Comparison of ENCODE assay signal across 22 cellular contexts in genomic region chr3:141500397-141500796, GRCh38. TPM values are rescaled to one million over a fixed set of nuclear protein-coding genes. Genes with fewer than 3 reads are reported as not detected.
A peak's percentile ranks its signal among the peaks of the same experiment; 100 is the strongest.
DNase-seq lines count a peak whose midpoint lies in the region; ATAC-seq and TF ChIP-seq lines count a peak whose summit lies in the region.
"Had no signal": no experiment of that assay in that cellular context is flagged by ENCODE, and none has a peak within 500 bp of the region (broad histone marks: within the 10 kb centered on the region; RNA-seq: fewer than 3 reads in every experiment).

No MANE protein-coding gene starts in this region.

- intact Hi-C loops in CD8-positive, alpha-beta T cell (cut with DNase I, micrococcal nuclease), result loop anchor here (2.0 to 5.0 kb wide), 3 partner anchors 14 to 188 kb away; no protein-coding TSS in a partner anchor
- intact Hi-C loops in A673 (cut with micrococcal nuclease; ENCODE audit: unreplicated experiment), result no loop called here

- H3K9me3 Mint-ChIP-seq in CD4-positive, CD25-positive, alpha-beta regulatory T cell, result peaks cover 0 to 4% (median 0%) of the 10 kb centered on the region in 7 donors
- peaks cover 4% of the 10 kb centered on the region for H3K9me3 Mint-ChIP-seq in CD8-positive, alpha-beta T cell
- H3K9me3 Mint-ChIP-seq in activated CD8-positive, alpha-beta T cell treated with anti-CD3 and anti-CD28 coated beads, Interleukin-2, amount 10 ng/mL, durations not matched to agents 7 days and 5 days (ENCODE audit: insufficient read depth), result peaks cover 4% of the 10 kb centered on the region
- H3K9me3 Mint-ChIP-seq in naive B cell, result no peaks in the 10 kb centered on the region
- H3K9me3 Mint-ChIP-seq: GM23338, type B pancreatic cell had no signal

- H3K27ac ChIP-seq in CD4-positive, CD25-positive, alpha-beta regulatory T cell (ENCODE audit: insufficient read depth, low read length, poor library complexity, severe bottlenecking), result peak overlapping the region; percentile 94
- peak overlapping the region; percentile 9 for H3K27ac ChIP-seq in CD8-positive, alpha-beta T cell (ENCODE audit: low read depth, low read length)
- no peak overlapping the region for H3K27ac ChIP-seq in A673 (ENCODE audit: low read depth, low read length, poor library complexity, severe bottlenecking)
- H3K27ac ChIP-seq: ascending aorta, epithelial cell of prostate, ovary had no signal

- ATAC-seq in CD4-positive, CD25-positive, alpha-beta regulatory T cell (ENCODE audit: low read depth in 2 of 2), result no peak
- ATAC-seq in CD8-positive, alpha-beta T cell, result no peak
- ATAC-seq in activated CD8-positive, alpha-beta T cell treated with anti-CD3 and anti-CD28 coated beads, Interleukin-2, amount 10 ng/mL, durations not matched to agents 7 days and 5 days, result no peak
- ATAC-seq in naive B cell (ENCODE audit: low read depth in 2 of 2), result no peak
- ATAC-seq: GM23338, left colon had no signal

- peaks cover 12% of the 10 kb centered on the region for H3K36me3 Mint-ChIP-seq in CD4-positive, CD25-positive, alpha-beta regulatory T cell
- H3K36me3 Mint-ChIP-seq in CD8-positive, alpha-beta T cell, result peaks cover 18% of the 10 kb centered on the region
- peaks cover 52% of the 10 kb centered on the region for H3K36me3 Mint-ChIP-seq in activated CD8-positive, alpha-beta T cell treated with anti-CD3 and anti-CD28 coated beads, Interleukin-2, amount 10 ng/mL, durations not matched to agents 7 days and 5 days (ENCODE audit: low read depth)
- peaks cover 0 to 7% of the 10 kb centered on the region in 2 donors for H3K36me3 Mint-ChIP-seq in naive B cell

- no peaks in the 10 kb centered on the region for H3K9me3 ChIP-seq in CD4-positive, CD25-positive, alpha-beta regulatory T cell (ENCODE audit: control insufficient read depth in 2 of 2, low read length in 2 of 2)
- H3K9me3 ChIP-seq in CD8-positive, alpha-beta T cell (ENCODE audit: low read length), result no peaks in the 10 kb centered on the region
- H3K9me3 ChIP-seq in A673 (ENCODE audit: low read depth, low read length, poor library complexity, severe bottlenecking), result no peaks in the 10 kb centered on the region
- H3K9me3 ChIP-seq: ascending aorta, ovary had no signal

- no TSS peak for BruUV-seq in A673 (replicated peaks; lab: Mats Ljungman, UMichigan)

- no peak for TF ChIP-seq CTCF in CD8-positive, alpha-beta T cell (IDR thresholded peaks at IDR 0.05)
- no peak for TF ChIP-seq CTCF in A673 (conservative IDR thresholded peaks at IDR 0.05; ENCODE audit: low read depth, low read length)

- peak overlapping the region; percentile 76 to 84 (median 82) for H3K4me3 Mint-ChIP-seq in CD4-positive, CD25-positive, alpha-beta regulatory T cell
- H3K4me3 Mint-ChIP-seq in CD8-positive, alpha-beta T cell, result peak overlapping the region; percentile 76
- H3K4me3 Mint-ChIP-seq in activated CD8-positive, alpha-beta T cell treated with anti-CD3 and anti-CD28 coated beads, Interleukin-2, amount 10 ng/mL, durations not matched to agents 7 days and 5 days, result peak overlapping the region; percentile 73
- peak overlapping the region in 3 of 8 donors; percentile 69 to 79 (median 72) for H3K4me3 Mint-ChIP-seq in naive B cell
- H3K4me3 Mint-ChIP-seq: GM23338, type B pancreatic cell had no signal

- H3K27me3 Mint-ChIP-seq in CD4-positive, CD25-positive, alpha-beta regulatory T cell, result no peaks in the 10 kb centered on the region
- H3K27me3 Mint-ChIP-seq in CD8-positive, alpha-beta T cell (ENCODE audit: low read depth), result no peaks in the 10 kb centered on the region
- no peaks in the 10 kb centered on the region for H3K27me3 Mint-ChIP-seq in activated CD8-positive, alpha-beta T cell treated with anti-CD3 and anti-CD28 coated beads, Interleukin-2, amount 10 ng/mL, durations not matched to agents 7 days and 5 days (ENCODE audit: low read depth)
- no peaks in the 10 kb centered on the region for H3K27me3 Mint-ChIP-seq in naive B cell
- H3K27me3 Mint-ChIP-seq: type B pancreatic cell had no signal

- peaks cover 82% of the 10 kb centered on the region for H3K4me1 ChIP-seq in CD4-positive, CD25-positive, alpha-beta regulatory T cell (ENCODE audit: control insufficient read depth, insufficient read depth, low read length, poor library complexity, severe bottlenecking)
- peaks cover 83% of the 10 kb centered on the region for H3K4me1 ChIP-seq in CD8-positive, alpha-beta T cell (ENCODE audit: insufficient read depth, low read length)
- peaks cover 5% of the 10 kb centered on the region for H3K4me1 ChIP-seq in A673 (ENCODE audit: insufficient read depth, low read length, poor library complexity, severe bottlenecking)
- H3K4me1 ChIP-seq: ascending aorta had no signal

- H3K27me3 ChIP-seq in CD4-positive, CD25-positive, alpha-beta regulatory T cell (ENCODE audit: control insufficient read depth, insufficient read depth, low read length), result no peaks in the 10 kb centered on the region
- H3K27me3 ChIP-seq in CD8-positive, alpha-beta T cell (ENCODE audit: insufficient read depth, low read length), result no peaks in the 10 kb centered on the region
- no peaks in the 10 kb centered on the region for H3K27me3 ChIP-seq in A673 (replicated peaks; ENCODE audit: insufficient read depth, low read depth, low read length, poor library complexity)
- H3K27me3 ChIP-seq: ascending aorta, dorsolateral prefrontal cortex, ovary had no signal

- DNase-seq in CD4-positive, CD25-positive, alpha-beta regulatory T cell, result no peak
- no peak for DNase-seq in CD8-positive, alpha-beta T cell
- DNase-seq in activated CD8-positive, alpha-beta T cell treated with anti-CD3 and anti-CD28 coated beads, Interleukin-2, amount 10 ng/mL, durations not matched to agents 7 days and 5 days, result no peak
- DNase-seq in naive B cell, result no peak
- no peak for DNase-seq in DMS53 (lab: John Stamatoyannopoulos, UW)
- DNase-seq in NCI-H1092 (lab: John Stamatoyannopoulos, UW), result no peak
- no peak for DNase-seq in A673 (ENCODE audit: low spot score)
- DNase-seq in NCI-H748 (lab: John Stamatoyannopoulos, UW; ENCODE audit: unreplicated experiment), result no peak
- DNase-seq: activated effector memory CD4-positive, alpha-beta T cell treated with anti-CD3 and anti-CD28 coated beads, Interleukin-2, amount 50 U/mL, for 16 hours; Calu3; caudate nucleus; dorsolateral prefrontal cortex; head of caudate nucleus; left colon; mesendoderm; NCI-H1417 treated with DMSO at 0.1 percent for 48 hours; NCI-H510A; ovary had no signal

- CTCF ChIA-PET in CD8-positive, alpha-beta T cell (lab: Charles Lee), result interaction anchor here (1.7 to 2.2 kb wide), 2 partner anchors 13 to 60 kb away, joined by 5 to 7 read pairs; partner anchors contain the start of gene RASA2
- CTCF ChIA-PET in activated CD8-positive, alpha-beta T cell treated with anti-CD3 and anti-CD28 coated beads, Interleukin-2, amount 10 ng/mL, durations not matched to agents 7 days and 5 days (lab: Charles Lee), result interaction anchor here (1.3 to 3.4 kb wide), 6 partner anchors 12 to 140 kb away, joined by 3 to 23 read pairs (median 8); no protein-coding TSS in a partner anchor
- CTCF ChIA-PET in A673 (lab: Charles Lee), result no interaction called here

- peak overlapping the region; percentile 82 for H3K4me3 ChIP-seq in CD4-positive, CD25-positive, alpha-beta regulatory T cell (ENCODE audit: low read depth, low read length)
- no peak overlapping the region for H3K4me3 ChIP-seq in CD8-positive, alpha-beta T cell (ENCODE audit: low read depth, low read length)
- no peak overlapping the region for H3K4me3 ChIP-seq in A673 (ENCODE audit: low read depth, low read length, poor library complexity, severe bottlenecking)
- H3K4me3 ChIP-seq: ascending aorta, dorsolateral prefrontal cortex, GM23338, ovary had no signal

- H3K27ac Mint-ChIP-seq in CD4-positive, CD25-positive, alpha-beta regulatory T cell, result peak overlapping the region; percentile 94 to 98 (median 97)
- H3K27ac Mint-ChIP-seq in CD8-positive, alpha-beta T cell, result peak overlapping the region; percentile 94
- H3K27ac Mint-ChIP-seq in activated CD8-positive, alpha-beta T cell treated with anti-CD3 and anti-CD28 coated beads, Interleukin-2, amount 10 ng/mL, durations not matched to agents 7 days and 5 days, result peak overlapping the region; percentile 15
- H3K27ac Mint-ChIP-seq in naive B cell, result peak overlapping the region; percentile 93 to 98 (median 97)
- H3K27ac Mint-ChIP-seq: GM23338, type B pancreatic cell had no signal

- POLR2A ChIA-PET in CD8-positive, alpha-beta T cell (lab: Charles Lee), result interaction anchor here (1.0 to 4.8 kb wide), 4 partner anchors 13 to 205 kb away, joined by 3 to 93 read pairs (median 6); partner anchors contain the start of gene RASA2
- POLR2A ChIA-PET in activated CD8-positive, alpha-beta T cell treated with anti-CD3 and anti-CD28 coated beads, Interleukin-2, amount 10 ng/mL, durations not matched to agents 7 days and 5 days (lab: Charles Lee), result interaction anchor here (1.5 to 4.7 kb wide), 2 partner anchors 9 to 13 kb away, joined by 5 to 105 read pairs; partner anchors contain the start of gene RASA2
- POLR2A ChIA-PET in A673 (lab: Charles Lee; ENCODE audit: low non-redundant PET), result no interaction called here

- peaks cover 16 to 60% (median 44%) of the 10 kb centered on the region in 4 donors for H3K4me1 Mint-ChIP-seq in CD4-positive, CD25-positive, alpha-beta regulatory T cell
- peaks cover 51% of the 10 kb centered on the region for H3K4me1 Mint-ChIP-seq in CD8-positive, alpha-beta T cell (ENCODE audit: low read depth)
- H3K4me1 Mint-ChIP-seq in activated CD8-positive, alpha-beta T cell treated with anti-CD3 and anti-CD28 coated beads, Interleukin-2, amount 10 ng/mL, durations not matched to agents 7 days and 5 days (ENCODE audit: low read depth), result peaks cover 63% of the 10 kb centered on the region
- H3K4me1 Mint-ChIP-seq in naive B cell, result peaks cover 31 to 37% (median 32%) of the 10 kb centered on the region in 3 donors

- H3K36me3 ChIP-seq in CD4-positive, CD25-positive, alpha-beta regulatory T cell (ENCODE audit: control insufficient read depth, insufficient read depth, low read length), result peaks cover 19% of the 10 kb centered on the region
- H3K36me3 ChIP-seq in CD8-positive, alpha-beta T cell (ENCODE audit: insufficient read depth, low read length), result no peaks in the 10 kb centered on the region
- no peaks in the 10 kb centered on the region for H3K36me3 ChIP-seq in A673 (ENCODE audit: insufficient read depth, low read length, poor library complexity, severe bottlenecking)
- H3K36me3 ChIP-seq: ascending aorta, ovary had no signal

RNA-seq across cellular contexts. Expression of gene RASA2, which starts 13.6 kb away (rescaled TPM):
- 93.5 TPM for total RNA-seq in CD4-positive, CD25-positive, alpha-beta regulatory T cell
- polyA plus RNA-seq in CD4-positive, CD25-positive, alpha-beta regulatory T cell, result 10 to 100 TPM; 46.5 to 72.5 (median 56.6) TPM
- total RNA-seq in CD8-positive, alpha-beta T cell, result 10 to 100 TPM; 96.3 to 97.4 TPM
- 10 to 100 TPM; 56.8 to 60.2 TPM for total RNA-seq in activated CD8-positive, alpha-beta T cell treated with anti-CD3 and anti-CD28 coated beads, Interleukin-2, amount 10 ng/mL, durations not matched to agents 7 days and 5 days
- 10 to 100 TPM; 23.8 to 61.4 (median 49.6) TPM for polyA plus RNA-seq in naive B cell (ENCODE audit: low read depth in 6 of 6)
- total RNA-seq in A673 (2021), result 16.3 and 17.1 TPM in 2 replicates

Comparison
In these comparisons a context has a peak if more than half of its experiments do, and no peak if none do; other contexts are left out.
1. H3K27ac Mint-ChIP-seq: peak in every context shown above with its lines; median percentile 97 in CD4-positive, CD25-positive, alpha-beta regulatory T cell; 97 in naive B cell; 94 in CD8-positive, alpha-beta T cell; 15 in activated CD8-positive, alpha-beta T cell treated with anti-CD3 and anti-CD28 coated beads, Interleukin-2, amount 10 ng/mL, durations not matched to agents 7 days and 5 days.